ENCODE assay signal across 26 cellular contexts in the genomic region with DNA sequence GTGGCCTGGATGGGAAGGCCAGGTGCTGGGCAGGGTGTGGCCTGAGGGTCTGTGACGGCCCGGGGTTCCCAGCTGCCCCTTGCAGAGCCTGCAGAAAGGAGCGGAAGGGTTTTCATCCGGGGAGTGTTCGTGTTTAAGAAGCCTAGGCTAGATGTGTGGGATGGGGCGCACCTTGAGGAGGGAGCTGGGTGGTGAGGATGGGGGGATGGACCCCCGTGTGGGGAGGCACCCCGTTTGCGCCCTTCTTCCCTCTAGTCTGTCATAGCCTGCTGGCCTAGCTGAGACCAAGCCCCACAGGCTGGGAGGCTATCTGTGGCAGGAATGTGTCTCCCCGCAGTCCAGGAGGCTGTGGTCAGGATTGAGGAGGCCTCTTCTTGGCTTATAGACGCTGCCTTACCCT. TPM values are rescaled to one million over a fixed set of nuclear protein-coding genes. Genes with fewer than 3 reads are reported as not detected.
DNase-seq lines count a peak whose midpoint lies in the region; ATAC-seq and TF ChIP-seq lines count a peak whose summit lies in the region.
"Had no signal": no experiment of that assay in that cellular context is flagged by ENCODE, and none has a peak within 500 bp of the region (broad histone marks: within the 10 kb centered on the region; RNA-seq: fewer than 3 reads in every experiment).

No MANE protein-coding gene starts in this region.

- intact Hi-C loops in heart left ventricle (cut with DNase I), result no loop called here

- no peaks in the 10 kb centered on the region for H3K79me2 ChIP-seq in neural progenitor cell (ENCODE audit: low read depth)

- WGBS in endodermal cell (ENCODE audit: insufficient coverage in 1 of 2, insufficient read length in 1 of 2), 2 experiments, result 92 to 100% methylated on average over 3 to 11 of the region's 11 CpGs
- WGBS in heart left ventricle, 4 donors, result 91 to 96% (median 93%) methylated on average over 10 to 11 of the region's 11 CpGs

- H3K9me3 ChIP-seq in endodermal cell (ENCODE audit: control insufficient read depth, low read length) (no peaks in the 10 kb centered on the region), neural progenitor cell (ENCODE audit: low read depth) (no peaks in the 10 kb centered on the region), heart left ventricle (no peaks in the 10 kb centered on the region)
- H3K9me3 ChIP-seq: A549; BE2C; BLaER1 treated with 17β-estradiol and CSF1 and Interleukin-3, amounts not matched to agents 10 nM and 100 nM; HAP-1 had no signal

- DNase-seq in activated naive CD4-positive, alpha-beta T cell treated with anti-CD3 and anti-CD28 coated beads, Interleukin-2, amount 50 U/mL, for 72 hours (ENCODE audit: low spot score in 2 of 2), result no peak
- no peak for DNase-seq in activated naive CD4-positive, alpha-beta T cell treated with Interleukin-2 at 50 U/mL for 16 hours
- no peak for DNase-seq in endodermal cell
- DNase-seq in neural progenitor cell (ENCODE audit: low spot score), result no peak
- DNase-seq in stimulated activated naive B cell treated with anti-CD40 and anti-IgM and Interleukin-4, amounts not matched to agents 10 μg/mL and 1 μg/mL and 100 μg/mL, for 72 hours, result no peak
- DNase-seq in H7, result no peak
- DNase-seq in heart left ventricle, result no peak
- no peak for DNase-seq in KBM-7
- DNase-seq: 8988T; ACHN; AML-193; BE2C; CD4-positive, alpha-beta T cell; CD8-positive, alpha-beta memory T cell; DMS 273 treated with DMSO at 0.1 percent for 48 hours; DMS79; EL; GDM1; GM23248; HFFc6 had no signal

- no peak for TF ChIP-seq CTCF in endodermal cell (conservative IDR thresholded peaks at IDR 0.05)
- no peak for TF ChIP-seq CTCF in neural progenitor cell (IDR thresholded peaks at IDR 0.05)
- no peak for TF ChIP-seq CTCF in heart left ventricle (IDR thresholded peaks at IDR 0.05)

- no peak overlapping the region for H3K9ac ChIP-seq in endodermal cell (ENCODE audit: extremely low read depth, low read length, poor library complexity, severe bottlenecking)
- no peak overlapping the region for H3K9ac ChIP-seq in neural progenitor cell
- H3K9ac ChIP-seq: GM23248 had no signal

- H3K4me1 ChIP-seq in endodermal cell (ENCODE audit: control insufficient read depth, insufficient read depth, low read length) (no peaks in the 10 kb centered on the region), neural progenitor cell (no peaks in the 10 kb centered on the region), heart left ventricle (no peaks in the 10 kb centered on the region)
- H3K4me1 ChIP-seq: A549, BE2C, HAP-1 had no signal

- no peak for ATAC-seq in activated naive CD4-positive, alpha-beta T cell treated with anti-CD3 and anti-CD28 coated beads, Interleukin-2, amount 50 U/mL, for 72 hours
- ATAC-seq in stimulated activated naive B cell treated with anti-CD40 and anti-IgM and Interleukin-4, amounts not matched to agents 10 μg/mL and 1 μg/mL and 100 μg/mL, for 72 hours (replicated peaks), result no peak
- ATAC-seq in heart left ventricle, result no peak
- ATAC-seq: A549, GM12878 had no signal

- H3K27ac ChIP-seq in endodermal cell (ENCODE audit: low read depth, low read length) (no peak overlapping the region), neural progenitor cell (no peak overlapping the region), heart left ventricle (no peak overlapping the region)
- H3K27ac ChIP-seq: A549; BLaER1 treated with 17β-estradiol and CSF1 and Interleukin-3, amounts not matched to agents 10 nM and 100 nM; GM23248 had no signal

- H4K20me1 ChIP-seq in neural progenitor cell (ENCODE audit: low read depth), result peaks cover 1% of the 10 kb centered on the region

- H3K4me3 Mint-ChIP-seq in endodermal cell, result no peak overlapping the region
- no peak overlapping the region for H3K4me3 Mint-ChIP-seq in neural progenitor cell
- no peak overlapping the region for H3K4me3 Mint-ChIP-seq in stimulated activated naive B cell treated with anti-CD40 and anti-IgM and Interleukin-4, amounts not matched to agents 10 μg/mL and 1 μg/mL and 100 μg/mL, for 72 hours
- H3K4me3 Mint-ChIP-seq: CD14-positive monocyte; CD4-positive, alpha-beta T cell; CD8-positive, alpha-beta memory T cell; HFFc6 had no signal

- H3K27me3 ChIP-seq in endodermal cell (ENCODE audit: control insufficient read depth, insufficient read depth, low read length, poor library complexity, severe bottlenecking) (no peaks in the 10 kb centered on the region), neural progenitor cell (no peaks in the 10 kb centered on the region), H7 (ENCODE audit: control insufficient read depth, insufficient read depth, low read length) (no peaks in the 10 kb centered on the region), heart left ventricle (no peaks in the 10 kb centered on the region)
- H3K27me3 ChIP-seq: BE2C; BLaER1 treated with 17β-estradiol and CSF1 and Interleukin-3, amounts not matched to agents 10 nM and 100 nM had no signal

- H3K27ac Mint-ChIP-seq in activated naive CD4-positive, alpha-beta T cell treated with anti-CD3 and anti-CD28 coated beads, Interleukin-2, amount 50 U/mL, for 72 hours, result peak overlapping the region; percentile 30 to 65
- H3K27ac Mint-ChIP-seq in endodermal cell (peak overlapping the region; percentile 26), neural progenitor cell (peak overlapping the region; percentile 63)
- peak overlapping the region; percentile 70 for H3K27ac Mint-ChIP-seq in stimulated activated naive B cell treated with anti-CD40 and anti-IgM and Interleukin-4, amounts not matched to agents 10 μg/mL and 1 μg/mL and 100 μg/mL, for 72 hours
- H3K27ac Mint-ChIP-seq: CD4-positive, alpha-beta T cell; CD8-positive, alpha-beta memory T cell; HFFc6 had no signal

- H3K4me1 Mint-ChIP-seq in endodermal cell, result no peaks in the 10 kb centered on the region
- H3K4me1 Mint-ChIP-seq in neural progenitor cell, result peaks cover 8% of the 10 kb centered on the region
- H3K4me1 Mint-ChIP-seq in stimulated activated naive B cell treated with anti-CD40 and anti-IgM and Interleukin-4, amounts not matched to agents 10 μg/mL and 1 μg/mL and 100 μg/mL, for 72 hours, result peaks cover 8 to 14% of the 10 kb centered on the region in 2 donors
- H3K4me1 Mint-ChIP-seq: CD14-positive monocyte; CD8-positive, alpha-beta memory T cell had no signal

- H3K36me3 Mint-ChIP-seq in activated naive CD4-positive, alpha-beta T cell treated with anti-CD3 and anti-CD28 coated beads, Interleukin-2, amount 50 U/mL, for 72 hours, result peaks cover 10 to 29% of the 10 kb centered on the region in 2 donors
- H3K36me3 Mint-ChIP-seq in endodermal cell (ENCODE audit: low read depth) (peaks cover 66% of the 10 kb centered on the region), neural progenitor cell (peaks cover 25% of the 10 kb centered on the region)
- peaks cover 55 to 69% of the 10 kb centered on the region in 2 donors for H3K36me3 Mint-ChIP-seq in stimulated activated naive B cell treated with anti-CD40 and anti-IgM and Interleukin-4, amounts not matched to agents 10 μg/mL and 1 μg/mL and 100 μg/mL, for 72 hours

- in situ Hi-C loops in KBM-7 (cut with MboI; ENCODE audit: low pct_unique_long_range_greater_than_20kb, low sequenced_read_pairs), result no loop called here

- H3K4me2 ChIP-seq in neural progenitor cell, result no peak overlapping the region
- H3K4me2 ChIP-seq: A549; BLaER1 treated with 17β-estradiol and CSF1 and Interleukin-3, amounts not matched to agents 10 nM and 100 nM had no signal

- no peaks in the 10 kb centered on the region for H3K9me3 Mint-ChIP-seq in activated naive CD4-positive, alpha-beta T cell treated with anti-CD3 and anti-CD28 coated beads, Interleukin-2, amount 50 U/mL, for 72 hours
- H3K9me3 Mint-ChIP-seq in endodermal cell, result no peaks in the 10 kb centered on the region
- H3K9me3 Mint-ChIP-seq in neural progenitor cell, result no peaks in the 10 kb centered on the region
- H3K9me3 Mint-ChIP-seq in stimulated activated naive B cell treated with anti-CD40 and anti-IgM and Interleukin-4, amounts not matched to agents 10 μg/mL and 1 μg/mL and 100 μg/mL, for 72 hours, result no peaks in the 10 kb centered on the region
- H3K9me3 Mint-ChIP-seq: CD14-positive monocyte; CD4-positive, alpha-beta T cell; CD8-positive, alpha-beta memory T cell; HFFc6 had no signal

- H3F3A ChIP-seq in neural progenitor cell (ENCODE audit: low read depth), result no peaks in the 10 kb centered on the region

- H3K27me3 Mint-ChIP-seq in endodermal cell (ENCODE audit: insufficient read depth) (no peaks in the 10 kb centered on the region), neural progenitor cell (ENCODE audit: insufficient read depth, low read depth) (peaks cover 3% of the 10 kb centered on the region)
- no peaks in the 10 kb centered on the region for H3K27me3 Mint-ChIP-seq in stimulated activated naive B cell treated with anti-CD40 and anti-IgM and Interleukin-4, amounts not matched to agents 10 μg/mL and 1 μg/mL and 100 μg/mL, for 72 hours
- H3K27me3 Mint-ChIP-seq: CD4-positive, alpha-beta T cell; CD8-positive, alpha-beta memory T cell had no signal

- H3K4me3 ChIP-seq in endodermal cell (ENCODE audit: low read length), result no peak overlapping the region
- no peak overlapping the region for H3K4me3 ChIP-seq in neural progenitor cell
- no peak overlapping the region for H3K4me3 ChIP-seq in H7 (ENCODE audit: insufficient read depth, low read depth, low read length)
- no peak overlapping the region for H3K4me3 ChIP-seq in heart left ventricle
- H3K4me3 ChIP-seq: A549; BLaER1 treated with 17β-estradiol and CSF1 and Interleukin-3, amounts not matched to agents 10 nM and 100 nM; GM12878; GM23248; HAP-1 had no signal

- H3K36me3 ChIP-seq in endodermal cell (ENCODE audit: control insufficient read depth, insufficient read depth, low read length) (peaks cover 82% of the 10 kb centered on the region), neural progenitor cell (no peaks in the 10 kb centered on the region), H7 (replicated peaks; ENCODE audit: control insufficient read depth, insufficient read depth, low read length) (peaks cover 47% of the 10 kb centered on the region), heart left ventricle (peaks cover 0 to 100% (median 98%) of the 10 kb centered on the region in 9 donors)

- H2AFZ ChIP-seq in neural progenitor cell (replicated peaks), result no peak overlapping the region
- H2AFZ ChIP-seq: GM23248 had no signal

- no peak for TF ChIP-seq POLR2A in heart left ventricle (IDR thresholded peaks at IDR 0.05)

RNA-seq across cellular contexts. Expression of a gene that starts 11.9 kb away (rescaled TPM):
- total RNA-seq in activated naive CD4-positive, alpha-beta T cell treated with anti-CD3 and anti-CD28 coated beads, Interleukin-2, amount 50 U/mL, for 72 hours, result 10 to 100 TPM; 32.1 to 61.4 TPM
- total RNA-seq in endodermal cell (100 to 1,000 TPM; 115 to 156 TPM), neural progenitor cell (ENCODE audit: low replicate concordance) (not detected in 2 replicates), heart left ventricle (100 to 1,000 TPM in 1 of 9 donors, 10 to 100 TPM in 5, not detected in 3; 17.3 to 178 (median 80.1) TPM)
- polyA plus RNA-seq in endodermal cell (2013, experiment 1 of 2), result 17,848 TPM
- 19,941 TPM for polyA plus RNA-seq in endodermal cell (2013, experiment 2 of 2)
- total RNA-seq in H7 (2014; rRNA removed; shearing (Covaris generic)), result not detected in 2 replicates
- not detected for polyA plus RNA-seq in heart left ventricle
- total RNA-seq: GM23248 had no signal
- polyA plus RNA-seq: A549; CD14-positive monocyte; CD8-positive, alpha-beta memory T cell; GM12878; GM23248; H1 had no signal

RNA-seq across cellular contexts. Expression of a gene that starts 16.6 kb away (rescaled TPM):
- 10 to 100 TPM; 29.7 to 43.7 TPM for total RNA-seq in activated naive CD4-positive, alpha-beta T cell treated with anti-CD3 and anti-CD28 coated beads, Interleukin-2, amount 50 U/mL, for 72 hours
- total RNA-seq in endodermal cell, result 10 to 100 TPM; 53.8 to 57.2 TPM
- 41.9 TPM for polyA plus RNA-seq in endodermal cell (2013, experiment 1 of 2)
- 36.8 TPM for polyA plus RNA-seq in endodermal cell (2013, experiment 2 of 2)
- total RNA-seq in neural progenitor cell (ENCODE audit: low replicate concordance), result 26.7 and 48.7 TPM in 2 replicates
- total RNA-seq in H7 (2014; rRNA removed; shearing (Covaris generic)), result 40.3 and 40.9 TPM in 2 replicates
- 10 to 100 TPM; 13.1 to 23.8 (median 17.2) TPM for total RNA-seq in heart left ventricle
- polyA plus RNA-seq in heart left ventricle, result 10 to 100 TPM; 12.9 to 24.7 TPM
